Comparison of ENCODE assay signal across 8 cellular contexts in genomic region chr4:164935865-164936606, GRCh38.
DNase-seq lines count a peak whose midpoint lies in the region; ATAC-seq and TF ChIP-seq lines count a peak whose summit lies in the region.
"Not testable (repeated sequence)": the region's sequence is repeated elsewhere in the genome, so short reads cannot be mapped to it uniquely, and the experiment has no call there.

No MANE protein-coding gene starts in this region.

- H3K9me2 ChIP-seq in OCI-LY1 (ENCODE audit: low read depth, low read length): not testable (repeated sequence)

- H3F3A ChIP-seq in OCI-LY1 (ENCODE audit: insufficient read depth, low read length): not testable (repeated sequence)

- H3K4me3 ChIP-seq in GM12864 (ENCODE audit: low read depth, low read length): not testable (repeated sequence)
- H3K4me3 ChIP-seq in OCI-LY1 (ENCODE audit: low read depth, low read length, poor library complexity, severe bottlenecking): peak overlapping the region; percentile 16

- not testable (repeated sequence) for H3K27me3 ChIP-seq in OCI-LY1 (ENCODE audit: insufficient read depth, low read length)

- H3K79me2 ChIP-seq in OCI-LY1 (ENCODE audit: insufficient read depth, low read length): not testable (repeated sequence)

- peak overlapping the region; percentile 18 for H3K27ac ChIP-seq in OCI-LY1 (ENCODE audit: low read depth, low read length, poor library complexity, severe bottlenecking)

- H2AFZ ChIP-seq in OCI-LY1 (ENCODE audit: low read length): not testable (repeated sequence)

- not testable (repeated sequence) for H3K9me3 ChIP-seq in OCI-LY1 (ENCODE audit: low read length)

- not testable (repeated sequence) for H3K9ac ChIP-seq in OCI-LY1 (ENCODE audit: low read length)

- H3K4me1 ChIP-seq in OCI-LY1 (ENCODE audit: insufficient read depth, low read length, severe bottlenecking): peaks cover 13% of the 10 kb centered on the region

- not testable (repeated sequence) for TF ChIP-seq CTCF in GM12864 (IDR thresholded peaks at IDR 0.05; ENCODE audit: low read depth, low read length, missing control alignments); OCI-LY1 (IDR thresholded peaks at IDR 0.05; ENCODE audit: low read length)

- H3K36me3 ChIP-seq in OCI-LY1 (ENCODE audit: insufficient read depth, low read length): not testable (repeated sequence)

- not testable (repeated sequence) for H4K20me1 ChIP-seq in OCI-LY1 (ENCODE audit: insufficient read depth, low read length)

- ATAC-seq in GM18861 (IDR thresholded peaks at IDR 0.05; ENCODE audit: unreplicated experiment) (peak; percentile 46), GM19351 (IDR thresholded peaks at IDR 0.05; ENCODE audit: unreplicated experiment) (peak; percentile 53), GM21515 (IDR thresholded peaks at IDR 0.05; ENCODE audit: unreplicated experiment) (peak; percentile 51), HG02623 (IDR thresholded peaks at IDR 0.05; ENCODE audit: unreplicated experiment) (peak; percentile 44), HG03025 (IDR thresholded peaks at IDR 0.05; ENCODE audit: low FRiP score, unreplicated experiment) (peak; percentile 45), HG03342 (IDR thresholded peaks at IDR 0.05; ENCODE audit: unreplicated experiment) (peak; percentile 66)

- peak; percentile 43 for DNase-seq in GM12864 (ENCODE audit: low read depth)

- 0 out of 2 replicates have a peak overlapping the region, but pooled peaks have one; percentile 24 for H3K4me2 ChIP-seq in OCI-LY1 (ENCODE audit: low read length)
